In genomic region chr3:183636221-183637105, GRCh38 we compare ENCODE assay signal across 8 cellular contexts. TPM values are rescaled to one million over a fixed set of nuclear protein-coding genes. Genes with fewer than 3 reads are reported as not detected.
DNase-seq lines count a peak whose midpoint lies in the region; ATAC-seq, FAIRE-seq and TF ChIP-seq lines count a peak whose summit lies in the region.

No MANE protein-coding gene starts in this region.

- peak; percentile 60 for TF ChIP-seq POLR2A in GM19193 (IDR thresholded peaks at IDR 0.05; ENCODE audit: extremely low read depth, insufficient read depth, insufficient read length)

- peak; percentile 56 for FAIRE-seq in keratinocyte (lab: Jason Lieb, UNC)

- DNase-seq in Ammon's horn (ENCODE audit: low spot score) (peak; percentile 97), NCI-H460 (ENCODE audit: extremely low read depth, low read depth) (peak; percentile 88), cerebellum (ENCODE audit: low spot score) (peak; percentile 94), keratinocyte (ENCODE audit: low read depth, low spot score) (peak; percentile 68)
- peak; percentile 84 for DNase-seq in activated CD4-positive, alpha-beta T cell treated with anti-CD3 and anti-CD28 coated beads for 1 hour
- peak; percentile 84 to 90 (median 88) for DNase-seq in stimulated activated CD4-positive, alpha-beta T cell treated with anti-CD3 and anti-CD28 coated beads, Interleukin-12 subunit alpha, Interleukin-12 subunit beta, amount 100 ng/mL, for 48 hours (ENCODE audit: low read depth in 2 of 3, low spot score in 1 of 3)

- H3K9me1 ChIP-seq in keratinocyte (ENCODE audit: control insufficient read depth, extremely low read depth, insufficient read depth, low read length), result no peaks in the 10 kb centered on the region

- H3K79me2 ChIP-seq in keratinocyte (ENCODE audit: control insufficient read depth, insufficient read depth, low read length), result no peaks in the 10 kb centered on the region

- no peaks in the 10 kb centered on the region for H3K36me3 ChIP-seq in keratinocyte (ENCODE audit: control insufficient read depth in 2 of 2, extremely low read depth in 1 of 2, insufficient read depth in 2 of 2, low read length in 2 of 2)

- peak overlapping the region; percentile 94 for H2AFZ ChIP-seq in keratinocyte (ENCODE audit: control insufficient read depth, low read length)

- peak; percentile 82 for ATAC-seq in HG03432 (IDR thresholded peaks at IDR 0.05; ENCODE audit: unreplicated experiment)

- H4K20me1 ChIP-seq in keratinocyte (ENCODE audit: control insufficient read depth, extremely low read depth, insufficient read depth, low read length), result no peaks in the 10 kb centered on the region

- peak overlapping the region; percentile 80 for H3K27ac ChIP-seq in keratinocyte (ENCODE audit: control insufficient read depth, insufficient read depth, low read length)

- no peaks in the 10 kb centered on the region for H3K9me3 ChIP-seq in keratinocyte (ENCODE audit: control insufficient read depth, low read depth, low read length)

- peak overlapping the region; percentile 81 to 98 (median 91) for H3K4me3 ChIP-seq in keratinocyte (ENCODE audit: control insufficient read depth in 2 of 3, extremely low read depth in 1 of 3, insufficient read depth in 2 of 3, low read depth in 1 of 3, low read length in 3 of 3)

- H3K27me3 ChIP-seq in keratinocyte (ENCODE audit: control insufficient read depth, extremely low read depth, insufficient read depth, low read length), result no peaks in the 10 kb centered on the region

- TF ChIP-seq CTCF in keratinocyte (optimal IDR thresholded peaks at IDR 0.05 in 1 of 3, IDR thresholded peaks at IDR 0.05 in 1 of 3, conservative IDR thresholded peaks at IDR 0.05 in 1 of 3; ENCODE audit: extremely low read depth in 1 of 3, insufficient read depth in 2 of 3, low read length in 3 of 3), result no peak

- H3K4me2 ChIP-seq in keratinocyte (ENCODE audit: control insufficient read depth, extremely low read depth, insufficient read depth, low read depth, low read length), result peak overlapping the region; percentile 93

- dilution Hi-C loops in keratinocyte (cut with MboI; ENCODE audit: extremely low pct_ligation_motif_present, low sequenced_read_pairs), result no loop called here

- peaks cover 7% of the 10 kb centered on the region for H3K4me1 ChIP-seq in keratinocyte (ENCODE audit: control insufficient read depth, extremely low read depth, insufficient read depth, low read length)

- H3K9ac ChIP-seq in keratinocyte (ENCODE audit: control insufficient read depth, extremely low read depth, insufficient read depth, low read length), result peak overlapping the region; percentile 85

RNA-seq across cellular contexts. Expression of gene KLHL24, which starts 1.0 kb away (rescaled TPM):
- 17.5 and 19.9 TPM in 2 replicates for total RNA-seq in NCI-H460 (2014; rRNA removed; shearing (Covaris generic))
- 1.3 and 4.8 TPM in 2 replicates for polyA plus RNA-seq in NCI-H460 (2014; cell fraction: nucleus; rRNA removed)
- total RNA-seq in cerebellum, result 138 TPM
- polyA plus RNA-seq in keratinocyte, result 7.7 to 15.6 TPM (median 12.0 TPM) in 3 replicates
- polyA plus RNA-seq in keratinocyte (2011; ENCODE audit: low read depth), result 18.1 TPM
- 6.2 and 13.7 TPM in 2 replicates for polyA plus RNA-seq in keratinocyte (2011; cell fraction: cytosol; rRNA removed)
- polyA plus RNA-seq in keratinocyte (2011; cell fraction: nucleus; rRNA removed), result 18.5 and 24.5 TPM in 2 replicates
- polyA plus RNA-seq in keratinocyte (2012; ENCODE audit: low replicate concordance), result 3.8 and 20.5 TPM in 2 replicates
- 4.2 to 43.2 TPM (median 39.2 TPM) in 3 replicates for polyA minus RNA-seq in keratinocyte
- 19.2 TPM for polyA minus RNA-seq in keratinocyte (2011; cell fraction: cytosol; rRNA and poly(A)+ RNA removed)
- polyA minus RNA-seq in keratinocyte (2011; cell fraction: nucleus; rRNA and poly(A)+ RNA removed), result 28.5 and 37.5 TPM in 2 replicates

Comparison
In these comparisons a context has a peak if more than half of its experiments do, and no peak if none do; other contexts are left out.
1. Peak in every context shown above with its lines: DNase-seq, ATAC-seq, H3K4me3 ChIP-seq and H3K27ac ChIP-seq.